Comparison of ENCODE assay signal across 1 cellular context in genomic region chr13:109348514-109349340, GRCh38.
TF ChIP-seq lines count a peak whose summit lies in the region.

No MANE protein-coding gene starts in this region.

TF ChIP-seq in IMR-90, 13 proteins besides CTCF, POLR2A, EP300 and RAD21:
- no peak for TF ChIP-seq NFE2L2 (IDR thresholded peaks at IDR 0.05; ENCODE audit: low read depth, low read length)
- TF ChIP-seq CEBPB (IDR thresholded peaks at IDR 0.05; ENCODE audit: low read depth, low read length): peak; percentile 27; the same call in 1 of the 2 replicates
- TF ChIP-seq FOS (IDR thresholded peaks at IDR 0.05; ENCODE audit: low read depth, low read length): peak; percentile 45; the same call in 1 of the 2 replicates
- TF ChIP-seq CHD1 (IDR thresholded peaks at IDR 0.05; ENCODE audit: low read depth, low read length): no peak
